In genomic region chr7:41771717-41772116, GRCh38 we compare ENCODE assay signal across 22 cellular contexts.
A peak's percentile ranks its signal among the peaks of the same experiment; 100 is the strongest.
DNase-seq lines count a peak whose midpoint lies in the region; ATAC-seq and TF ChIP-seq lines count a peak whose summit lies in the region.
"Had no signal": no experiment of that assay in that cellular context is flagged by ENCODE, and none has a peak within 500 bp of the region (broad histone marks: within the 10 kb centered on the region; RNA-seq: fewer than 3 reads in every experiment).

No MANE protein-coding gene starts in this region.

- H3K4me2 ChIP-seq in mammary epithelial cell (ENCODE audit: insufficient read depth, low read depth, low read length), result no peak overlapping the region

- H2AFZ ChIP-seq in mammary epithelial cell (ENCODE audit: low read depth, low read length), result no peak overlapping the region

- BruUV-seq in MCF 10A (replicated peaks; lab: Mats Ljungman, UMichigan), result no TSS peak
- BruUV-seq in mammary epithelial cell (replicated peaks; lab: Mats Ljungman, UMichigan), result no TSS peak

- POLR2A ChIA-PET in MCF 10A (lab: Yijun Ruan, JAX), result interaction anchor here (0.5 to 0.6 kb wide), 2 partner anchors 347 to 1083 kb away, joined by 3 to 4 read pairs; no protein-coding TSS in a partner anchor

- H3K27me3 Mint-ChIP-seq in MCF 10A (ENCODE audit: insufficient read depth, unreplicated experiment), result no peaks in the 10 kb centered on the region
- H3K27me3 Mint-ChIP-seq in activated naive CD8-positive, alpha-beta T cell treated with anti-CD3 and anti-CD28 coated beads for 36 hours, result peaks cover 6% of the 10 kb centered on the region

- no peaks in the 10 kb centered on the region for H4K20me1 ChIP-seq in mammary epithelial cell (ENCODE audit: insufficient read depth, low read length)

- H3K4me1 Mint-ChIP-seq in MCF 10A (ENCODE audit: insufficient read depth, unreplicated experiment), result no peaks in the 10 kb centered on the region
- H3K4me1 Mint-ChIP-seq in activated naive CD8-positive, alpha-beta T cell treated with anti-CD3 and anti-CD28 coated beads for 36 hours, result no peaks in the 10 kb centered on the region
- H3K4me1 Mint-ChIP-seq: CD8-positive, alpha-beta memory T cell had no signal

- no peak overlapping the region for H3K27ac ChIP-seq in mammary epithelial cell (ENCODE audit: insufficient read depth, low read depth, low read length)
- no peak overlapping the region for H3K27ac ChIP-seq in iPS DF 6.9 (ENCODE audit: low read length)
- no peak overlapping the region for H3K27ac ChIP-seq in heart right ventricle
- H3K27ac ChIP-seq: SJCRH30 had no signal

- no peaks in the 10 kb centered on the region for H3K36me3 Mint-ChIP-seq in MCF 10A (ENCODE audit: insufficient read depth, unreplicated experiment)
- no peaks in the 10 kb centered on the region for H3K36me3 Mint-ChIP-seq in activated naive CD8-positive, alpha-beta T cell treated with anti-CD3 and anti-CD28 coated beads for 36 hours

- ATAC-seq in GM21423 (IDR thresholded peaks at IDR 0.05; ENCODE audit: unreplicated experiment), result no peak
- no peak for ATAC-seq in heart right ventricle
- ATAC-seq: K562 had no signal

- H3K4me3 Mint-ChIP-seq in MCF 10A (ENCODE audit: unreplicated experiment), result no peak overlapping the region
- no peak overlapping the region for H3K4me3 Mint-ChIP-seq in activated naive CD8-positive, alpha-beta T cell treated with anti-CD3 and anti-CD28 coated beads for 36 hours
- H3K4me3 Mint-ChIP-seq: CD8-positive, alpha-beta memory T cell had no signal

- 87% methylated on average over 4 of the region's 6 CpGs for WGBS in mammary epithelial cell (ENCODE audit: low coverage, missing lambda C conversion rate)
- no CpG with 5 or more reads among the region's 6 CpGs for WGBS in iPS DF 6.9 (ENCODE audit: insufficient coverage, insufficient read length)
- WGBS in heart right ventricle, 2 donors, result 65 to 70% methylated on average over 6 of the region's 6 CpGs

- H3K79me2 ChIP-seq in mammary epithelial cell (ENCODE audit: insufficient read depth, low read length), result no peaks in the 10 kb centered on the region

- intact Hi-C loops in MCF 10A (cut with micrococcal nuclease), result no loop called here
- intact Hi-C loops in mammary epithelial cell (cut with micrococcal nuclease), result no loop called here
- intact Hi-C loops in heart right ventricle (cut with DNase I), result no loop called here

- H3K9ac ChIP-seq in mammary epithelial cell (ENCODE audit: insufficient read depth, low read length), result no peak overlapping the region

- H3K27ac Mint-ChIP-seq in MCF 10A (ENCODE audit: low read depth, unreplicated experiment), result peak overlapping the region; percentile 57
- no peak overlapping the region for H3K27ac Mint-ChIP-seq in activated naive CD8-positive, alpha-beta T cell treated with anti-CD3 and anti-CD28 coated beads for 36 hours
- H3K27ac Mint-ChIP-seq: CD8-positive, alpha-beta memory T cell had no signal

- no peak for TF ChIP-seq CTCF in MCF 10A (IDR thresholded peaks at IDR 0.05; ENCODE audit: unreplicated experiment)
- TF ChIP-seq CTCF in mammary epithelial cell (conservative IDR thresholded peaks at IDR 0.05 in 1 of 2, IDR thresholded peaks at IDR 0.05 in 1 of 2; ENCODE audit: extremely low read depth in 1 of 2, insufficient read depth in 1 of 2, low read depth in 1 of 2, low read length in 2 of 2), result no peak
- no peak for TF ChIP-seq CTCF in heart right ventricle (IDR thresholded peaks at IDR 0.05)

- no peaks in the 10 kb centered on the region for H3K9me3 ChIP-seq in mammary epithelial cell (replicated peaks; ENCODE audit: insufficient read depth, low read length)
- H3K9me3 ChIP-seq in iPS DF 6.9 (ENCODE audit: control insufficient read depth, insufficient read depth, low read length), result no peaks in the 10 kb centered on the region
- H3K9me3 ChIP-seq in heart right ventricle, result peaks cover 0 to 6% (median 0%) of the 10 kb centered on the region in 11 donors
- H3K9me3 ChIP-seq: SJCRH30 had no signal

- H3K9me3 Mint-ChIP-seq in MCF 10A (ENCODE audit: unreplicated experiment), result no peaks in the 10 kb centered on the region
- H3K9me3 Mint-ChIP-seq in activated naive CD8-positive, alpha-beta T cell treated with anti-CD3 and anti-CD28 coated beads for 36 hours, result peaks cover 4% of the 10 kb centered on the region

- in situ Hi-C loops in mammary epithelial cell (cut with MboI; ENCODE audit: low sequenced_read_pairs in 2 of 2), result no loop called here

- no peak overlapping the region for H3K4me3 ChIP-seq in mammary epithelial cell (replicated peaks in 1 of 3; ENCODE audit: insufficient read depth in 1 of 3, low read depth in 2 of 3, low read length in 3 of 3)
- no peak overlapping the region for H3K4me3 ChIP-seq in iPS DF 6.9 (ENCODE audit: low read length)
- no peak overlapping the region for H3K4me3 ChIP-seq in heart right ventricle
- H3K4me3 ChIP-seq: K562, SJCRH30 had no signal

- CTCF ChIA-PET in MCF 10A (lab: Yijun Ruan, JAX), result no interaction called here
- CTCF ChIA-PET in mammary epithelial cell (lab: Charles Lee; ENCODE audit: low non-redundant PET), result no interaction called here

- dilution Hi-C loops in mammary epithelial cell (cut with HindIII; ENCODE audit: low sequenced_read_pairs), result no loop called here

- no peaks in the 10 kb centered on the region for H3K36me3 ChIP-seq in mammary epithelial cell (ENCODE audit: insufficient read depth, low read length)
- no peaks in the 10 kb centered on the region for H3K36me3 ChIP-seq in iPS DF 6.9 (ENCODE audit: control insufficient read depth, insufficient read depth, low read length)
- H3K36me3 ChIP-seq in heart right ventricle, result no peaks in the 10 kb centered on the region
- H3K36me3 ChIP-seq: SJCRH30 had no signal

- H3K27me3 ChIP-seq in mammary epithelial cell (ENCODE audit: insufficient read depth, low read length) (peaks cover 2% of the 10 kb centered on the region), iPS DF 6.9 (ENCODE audit: control insufficient read depth, insufficient read depth, low read length) (no peaks in the 10 kb centered on the region), heart right ventricle (no peaks in the 10 kb centered on the region)
- H3K27me3 ChIP-seq: SJCRH30 had no signal

- no peaks in the 10 kb centered on the region for H3K4me1 ChIP-seq in mammary epithelial cell (ENCODE audit: insufficient read depth, low read length)
- no peaks in the 10 kb centered on the region for H3K4me1 ChIP-seq in iPS DF 6.9 (ENCODE audit: control insufficient read depth, insufficient read depth, low read length)
- no peaks in the 10 kb centered on the region for H3K4me1 ChIP-seq in heart right ventricle
- H3K4me1 ChIP-seq: SJCRH30 had no signal

- DNase-seq in MCF 10A (ENCODE audit: unreplicated experiment) (no peak), mammary epithelial cell (no peak), UCSD-AML1 (lab: John Stamatoyannopoulos, UW; ENCODE audit: unreplicated experiment) (peak; percentile 14), iPS DF 6.9 (ENCODE audit: low read depth, low spot score) (peak; percentile 27), heart right ventricle (no peak)
- no peak for DNase-seq in activated effector memory CD4-positive, alpha-beta T cell treated with Interleukin-2 at 50 U/mL for 16 hours
- DNase-seq in activated naive CD8-positive, alpha-beta T cell treated with anti-CD3 and anti-CD28 coated beads for 36 hours, result no peak
- DNase-seq: 8988T; AML-193; C1 segment of cervical spinal cord; CD8-positive, alpha-beta memory T cell; GF-D8; MV-4-11; NCI-H1417; NCI-H1694 treated with DMSO at 0.1 percent for 48 hours; NCI-H2081 treated with DMSO at 0.1 percent for 48 hours; NCI-H446; NCI-H526; OCI-M1; SJCRH30 had no signal

Comparison
In these comparisons a context has a peak if more than half of its experiments do, and no peak if none do; other contexts are left out.
1. DNase-seq: peak in UCSD-AML1 (single experiment) and iPS DF 6.9 (single experiment); none in MCF 10A (single experiment), mammary epithelial cell (single experiment), heart right ventricle (0 of 2), activated effector memory CD4-positive, alpha-beta T cell treated with Interleukin-2 at 50 U/mL for 16 hours (single experiment) and activated naive CD8-positive, alpha-beta T cell treated with anti-CD3 and anti-CD28 coated beads for 36 hours (single experiment).